8 cellular contexts compared by ENCODE assay signal in the genomic region with DNA sequence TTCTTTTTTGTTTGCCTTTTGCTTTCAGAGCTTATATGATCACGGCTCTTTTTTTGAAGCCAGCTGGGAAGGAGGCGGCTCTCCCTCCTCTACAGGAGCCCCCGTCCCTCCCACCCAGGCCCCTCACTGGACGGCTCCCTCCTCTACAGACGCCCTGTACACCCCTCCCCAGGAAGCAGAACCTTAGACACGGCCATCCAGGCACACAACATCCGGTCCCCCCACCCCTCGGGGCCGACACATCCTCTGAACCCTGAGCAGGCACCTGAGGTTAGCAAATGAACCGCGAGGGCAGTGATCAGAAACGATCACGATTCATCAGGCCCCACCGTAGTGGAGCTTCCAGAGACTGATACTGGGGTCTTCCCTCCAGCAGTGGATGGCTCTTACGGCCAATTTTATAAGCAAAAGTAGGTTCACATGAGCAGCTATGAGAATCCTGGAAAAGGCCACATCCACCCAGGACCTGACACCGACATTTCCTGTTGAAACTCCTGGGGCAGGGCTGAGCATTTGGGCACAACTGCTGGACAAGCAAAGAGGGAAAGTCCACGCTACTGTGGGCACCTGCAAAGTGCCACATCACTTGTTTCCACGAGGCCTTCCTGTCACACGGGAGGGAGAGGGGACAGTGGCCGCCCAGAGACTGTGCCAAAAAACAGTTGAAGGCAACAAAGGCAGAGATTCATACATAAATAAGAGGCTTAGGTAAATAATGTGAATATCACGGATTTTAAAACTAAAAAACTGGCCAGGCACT.
DNase-seq lines count a peak whose midpoint lies in the region; ATAC-seq and TF ChIP-seq lines count a peak whose summit lies in the region.

No MANE protein-coding gene starts in this region.

- H3K9me3 Mint-ChIP-seq in glutamatergic neuron (ENCODE audit: unreplicated experiment), result peaks cover 11% of the 10 kb centered on the region

- WGBS in neuronal stem cell (ENCODE audit: extremely low coverage in 2 of 2, insufficient read length in 2 of 2, insufficient replicate concordance in 1 of 2), 2 donors, result no CpG with 5 or more reads among the region's 21 CpGs

- no peak overlapping the region for H3K18ac ChIP-seq in neuronal stem cell (ENCODE audit: low read length)

- H2AFZ ChIP-seq in neural cell (ENCODE audit: low read depth, low read length) (no peak overlapping the region), neuronal stem cell (ENCODE audit: low read length) (no peak overlapping the region)

- H3K27me3 ChIP-seq in neural cell (ENCODE audit: insufficient read depth, low read depth, low read length) (no peaks in the 10 kb centered on the region), neuronal stem cell (ENCODE audit: control insufficient read depth in 3 of 3, insufficient read depth in 3 of 3, low read depth in 1 of 3, low read length in 3 of 3) (peaks cover 0 to 78% (median 0%) of the 10 kb centered on the region in 3 experiments)

- H3K27ac Mint-ChIP-seq in glutamatergic neuron (ENCODE audit: unreplicated experiment), result no peak overlapping the region

- H3K4me1 Mint-ChIP-seq in glutamatergic neuron (ENCODE audit: low read depth, unreplicated experiment), result peaks cover 5% of the 10 kb centered on the region

- H3K9ac ChIP-seq in neural cell (ENCODE audit: low read length) (no peak overlapping the region), neuronal stem cell (ENCODE audit: low read depth, low read length, poor library complexity) (no peak overlapping the region)

- TF ChIP-seq RAD21 in neural cell (conservative IDR thresholded peaks at IDR 0.05), result no peak

- no peaks in the 10 kb centered on the region for H3K9me3 ChIP-seq in neural cell (ENCODE audit: low read length)
- peaks cover 0 to 6% of the 10 kb centered on the region in 2 donors for H3K9me3 ChIP-seq in neuronal stem cell (replicated peaks in 1 of 2; ENCODE audit: control insufficient read depth in 2 of 2, insufficient read depth in 1 of 2, low read depth in 1 of 2, low read length in 2 of 2)

- H3K36me3 Mint-ChIP-seq in glutamatergic neuron (ENCODE audit: unreplicated experiment), result peaks cover 10% of the 10 kb centered on the region

- no peak overlapping the region for H3K4me3 Mint-ChIP-seq in glutamatergic neuron (ENCODE audit: unreplicated experiment)

- no peaks in the 10 kb centered on the region for H3K9me2 ChIP-seq in neural cell (ENCODE audit: insufficient read depth, low read length)

- H3K4me2 ChIP-seq in neural cell (ENCODE audit: low read length) (no peak overlapping the region), neuronal stem cell (ENCODE audit: insufficient read depth, low read length, poor library complexity, severe bottlenecking) (no peak overlapping the region)

- H3K14ac ChIP-seq in neuronal stem cell (ENCODE audit: low read length), result no peak overlapping the region

- no peak overlapping the region for H4K91ac ChIP-seq in neuronal stem cell (ENCODE audit: low read depth, low read length, poor library complexity)

- TF ChIP-seq CTCF in neural cell (IDR thresholded peaks at IDR 0.05; ENCODE audit: poor library complexity, severe bottlenecking) (no peak), glutamatergic neuron (IDR thresholded peaks at IDR 0.05; ENCODE audit: partially characterized antibody, unreplicated experiment) (no peak)

- H3K4ac ChIP-seq in neuronal stem cell (ENCODE audit: low read length), result no peak overlapping the region

- no peak overlapping the region for H3K4me3 ChIP-seq in neural cell (ENCODE audit: low read length)
- no peak overlapping the region for H3K4me3 ChIP-seq in neuronal stem cell (ENCODE audit: low read length in 2 of 2)

- no peaks in the 10 kb centered on the region for H4K20me1 ChIP-seq in neural cell (ENCODE audit: insufficient read depth)

- H3K4me1 ChIP-seq in neuronal stem cell (ENCODE audit: control insufficient read depth in 2 of 2, insufficient read depth in 1 of 2, low read depth in 1 of 2, low read length in 2 of 2), result peaks cover 0 to 12% of the 10 kb centered on the region in 2 donors

- no peak overlapping the region for H3K23ac ChIP-seq in neuronal stem cell (ENCODE audit: low read depth, low read length, poor library complexity)

- no peak overlapping the region for H4K8ac ChIP-seq in neuronal stem cell (ENCODE audit: low read depth, low read length)

- peak overlapping the region; percentile 48 for H3K27ac ChIP-seq in neural cell (ENCODE audit: low read length)
- H3K27ac ChIP-seq in neuronal stem cell (replicated peaks; ENCODE audit: low read length), result no peak overlapping the region

- H3K79me1 ChIP-seq in neuronal stem cell (ENCODE audit: low read depth, low read length), result no peaks in the 10 kb centered on the region

- H3K36me3 ChIP-seq in neural cell (ENCODE audit: insufficient read depth, low read length) (no peaks in the 10 kb centered on the region), neuronal stem cell (replicated peaks in 1 of 2; ENCODE audit: control insufficient read depth in 2 of 2, insufficient read depth in 2 of 2, low read length in 2 of 2) (no peaks in the 10 kb centered on the region)

- ATAC-seq in GM19025 (IDR thresholded peaks at IDR 0.05; ENCODE audit: low read depth, unreplicated experiment) (peak; percentile 47), HG03342 (IDR thresholded peaks at IDR 0.05; ENCODE audit: unreplicated experiment) (peak; percentile 83)

- H2BK15ac ChIP-seq in neuronal stem cell (ENCODE audit: low read length), result no peak overlapping the region

- H3K27me3 Mint-ChIP-seq in glutamatergic neuron (ENCODE audit: unreplicated experiment), result peaks cover 10% of the 10 kb centered on the region

- no peak overlapping the region for H2BK120ac ChIP-seq in neuronal stem cell (ENCODE audit: low read depth, low read length)

- H2BK5ac ChIP-seq in neuronal stem cell (ENCODE audit: low read length), result no peak overlapping the region

- TF ChIP-seq EP300 in neural cell (conservative IDR thresholded peaks at IDR 0.05; ENCODE audit: poor library complexity, severe bottlenecking), result no peak

- no peak overlapping the region for H2BK12ac ChIP-seq in neuronal stem cell (ENCODE audit: low read length)

- no peak overlapping the region for H2AK5ac ChIP-seq in neuronal stem cell (ENCODE audit: low read depth, low read length)

- H3K79me2 ChIP-seq in neural cell (replicated peaks; ENCODE audit: insufficient read depth, low read length), result peaks cover 33% of the 10 kb centered on the region

- DNase-seq in activated CD8-positive, alpha-beta memory T cell treated with anti-CD3 and anti-CD28 coated beads, Interleukin-2, amount 50 U/mL, for 4 hours, result peak; percentile 76
- DNase-seq in neuronal stem cell (ENCODE audit: low spot score) (no peak), glutamatergic neuron (no peak), NCI-H2081 (lab: John Stamatoyannopoulos, UW) (no peak), MV-4-11 (lab: John Stamatoyannopoulos, UW) (no peak)

- peaks cover 10% of the 10 kb centered on the region for H3F3A ChIP-seq in neural cell (ENCODE audit: insufficient read depth, low read length, poor library complexity, severe bottlenecking)

TF ChIP-seq in neural cell, 6 proteins besides CTCF, POLR2A, EP300 and RAD21:
- TF ChIP-seq POLR2AphosphoS5 (IDR thresholded peaks at IDR 0.05) (no peak), EZH2 (IDR thresholded peaks at IDR 0.05; ENCODE audit: borderline replicate concordance, insufficient read depth, low read length, poor library complexity, severe bottlenecking) (no peak), MXI1 (conservative IDR thresholded peaks at IDR 0.05; ENCODE audit: poor library complexity, severe bottlenecking) (no peak), TAF1 (IDR thresholded peaks at IDR 0.05; ENCODE audit: low read depth) (no peak), SMC3 (conservative IDR thresholded peaks at IDR 0.05; ENCODE audit: poor library complexity) (no peak)
- TF ChIP-seq, protein P1, sequence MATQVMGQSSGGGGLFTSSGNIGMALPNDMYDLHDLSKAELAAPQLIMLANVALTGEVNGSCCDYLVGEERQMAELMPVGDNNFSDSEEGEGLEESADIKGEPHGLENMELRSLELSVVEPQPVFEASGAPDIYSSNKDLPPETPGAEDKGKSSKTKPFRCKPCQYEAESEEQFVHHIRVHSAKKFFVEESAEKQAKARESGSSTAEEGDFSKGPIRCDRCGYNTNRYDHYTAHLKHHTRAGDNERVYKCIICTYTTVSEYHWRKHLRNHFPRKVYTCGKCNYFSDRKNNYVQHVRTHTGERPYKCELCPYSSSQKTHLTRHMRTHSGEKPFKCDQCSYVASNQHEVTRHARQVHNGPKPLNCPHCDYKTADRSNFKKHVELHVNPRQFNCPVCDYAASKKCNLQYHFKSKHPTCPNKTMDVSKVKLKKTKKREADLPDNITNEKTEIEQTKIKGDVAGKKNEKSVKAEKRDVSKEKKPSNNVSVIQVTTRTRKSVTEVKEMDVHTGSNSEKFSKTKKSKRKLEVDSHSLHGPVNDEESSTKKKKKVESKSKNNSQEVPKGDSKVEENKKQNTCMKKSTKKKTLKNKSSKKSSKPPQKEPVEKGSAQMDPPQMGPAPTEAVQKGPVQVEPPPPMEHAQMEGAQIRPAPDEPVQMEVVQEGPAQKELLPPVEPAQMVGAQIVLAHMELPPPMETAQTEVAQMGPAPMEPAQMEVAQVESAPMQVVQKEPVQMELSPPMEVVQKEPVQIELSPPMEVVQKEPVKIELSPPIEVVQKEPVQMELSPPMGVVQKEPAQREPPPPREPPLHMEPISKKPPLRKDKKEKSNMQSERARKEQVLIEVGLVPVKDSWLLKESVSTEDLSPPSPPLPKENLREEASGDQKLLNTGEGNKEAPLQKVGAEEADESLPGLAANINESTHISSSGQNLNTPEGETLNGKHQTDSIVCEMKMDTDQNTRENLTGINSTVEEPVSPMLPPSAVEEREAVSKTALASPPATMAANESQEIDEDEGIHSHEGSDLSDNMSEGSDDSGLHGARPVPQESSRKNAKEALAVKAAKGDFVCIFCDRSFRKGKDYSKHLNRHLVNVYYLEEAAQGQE (IDR thresholded peaks at IDR 0.05; ENCODE audit: borderline replicate concordance), result no peak
TF ChIP-seq in neural cell: peak in this region for 0.
